10 cellular contexts compared by ENCODE assay signal in genomic region chr1:116666090-116666489, GRCh38. TPM values are rescaled to one million over a fixed set of nuclear protein-coding genes. Genes with fewer than 3 reads are reported as not detected.
A peak's percentile ranks its signal among the peaks of the same experiment; 100 is the strongest.
DNase-seq lines count a peak whose midpoint lies in the region; ATAC-seq and TF ChIP-seq lines count a peak whose summit lies in the region.
"Had no signal": no experiment of that assay in that cellular context is flagged by ENCODE, and none has a peak within 500 bp of the region (broad histone marks: within the 10 kb centered on the region; RNA-seq: fewer than 3 reads in every experiment).

No MANE protein-coding gene starts in this region.

- H3K36me3 ChIP-seq in esophagus muscularis mucosa (no peaks in the 10 kb centered on the region), trophoblast cell (ENCODE audit: control insufficient read depth in 1 of 2, insufficient read depth in 2 of 2, low read length in 2 of 2) (peaks cover 2 to 6% of the 10 kb centered on the region in 2 experiments), ovary (no peaks in the 10 kb centered on the region)

- 49% methylated on average over 11 of the region's 11 CpGs for WGBS in esophagus muscularis mucosa
- no CpG with 5 or more reads among the region's 11 CpGs for WGBS in trophoblast cell (ENCODE audit: extremely low coverage, insufficient coverage, insufficient read length)
- WGBS in ovary, 3 donors, result 47 to 57% (median 49%) methylated on average over 11 of the region's 11 CpGs

- H2AFZ ChIP-seq in trophoblast cell (ENCODE audit: insufficient read depth, low read length, poor library complexity), result no peak overlapping the region

- no peak overlapping the region for H2BK120ac ChIP-seq in trophoblast cell (ENCODE audit: insufficient read depth, low read length, poor library complexity)

- no peak overlapping the region for H3K23ac ChIP-seq in trophoblast cell (ENCODE audit: low read length)

- H3K18ac ChIP-seq in trophoblast cell (ENCODE audit: low read length), result no peak overlapping the region

- H4K8ac ChIP-seq in trophoblast cell (ENCODE audit: low read depth, low read length), result no peak overlapping the region

- H3K9me3 ChIP-seq in esophagus muscularis mucosa, result no peaks in the 10 kb centered on the region
- H3K9me3 ChIP-seq in trophoblast cell (ENCODE audit: insufficient read depth, low read depth, low read length), result no peaks in the 10 kb centered on the region
- H3K9me3 ChIP-seq in ovary, result no peaks in the 10 kb centered on the region

- H3K79me1 ChIP-seq in trophoblast cell (ENCODE audit: low read length), result peaks cover 11% of the 10 kb centered on the region

- H4K12ac ChIP-seq in trophoblast cell (ENCODE audit: low read depth, low read length), result no peak overlapping the region

- no peak overlapping the region for H2AK5ac ChIP-seq in trophoblast cell (ENCODE audit: low read length)

- no peak overlapping the region for H3K27ac ChIP-seq in esophagus muscularis mucosa (replicated peaks in 1 of 4)
- H3K27ac ChIP-seq in trophoblast cell (ENCODE audit: low read depth, low read length), result no peak overlapping the region
- no peak overlapping the region for H3K27ac ChIP-seq in ovary
- H3K27ac ChIP-seq: 22Rv1 had no signal

- H3K4ac ChIP-seq in trophoblast cell (ENCODE audit: low read depth, low read length), result peak overlapping the region; percentile 87

- DNase-seq in DMS 273 (lab: John Stamatoyannopoulos, UW; ENCODE audit: unreplicated experiment) (peak; percentile 29), DMS 273 treated with DMSO at 0.1 percent for 48 hours (lab: John Stamatoyannopoulos, UW) (no peak), NCI-H82 treated with DMSO at 0.1 percent for 48 hours (lab: John Stamatoyannopoulos, UW; ENCODE audit: unreplicated experiment) (peak; percentile 47), esophagus muscularis mucosa (ENCODE audit: extremely low spot score) (no peak), trophoblast cell (peak in 1 of 2 donors; percentile 28), ovary (no peak)
- DNase-seq: NCI-H774 had no signal

- H3K9ac ChIP-seq in trophoblast cell (ENCODE audit: low read length), result no peak overlapping the region

- peaks cover 20% of the 10 kb centered on the region for H3K79me2 ChIP-seq in trophoblast cell (ENCODE audit: control insufficient read depth, insufficient read depth, low read length, poor library complexity)

- ATAC-seq in GM21529 (IDR thresholded peaks at IDR 0.05; ENCODE audit: unreplicated experiment), result no peak
- ATAC-seq in HG03159 (IDR thresholded peaks at IDR 0.05; ENCODE audit: unreplicated experiment), result no peak

- no peak overlapping the region for H3K14ac ChIP-seq in trophoblast cell (ENCODE audit: low read length)

- TF ChIP-seq EP300 in esophagus muscularis mucosa (IDR thresholded peaks at IDR 0.05), result no peak
- TF ChIP-seq EP300 in ovary (IDR thresholded peaks at IDR 0.05), result no peak

- H2BK12ac ChIP-seq in trophoblast cell (ENCODE audit: low read length), result no peak overlapping the region

- H2BK5ac ChIP-seq in trophoblast cell (ENCODE audit: low read depth, low read length, poor library complexity), result no peak overlapping the region

- TF ChIP-seq POLR2A in esophagus muscularis mucosa (IDR thresholded peaks at IDR 0.05; ENCODE audit: low read depth) (no peak), ovary (IDR thresholded peaks at IDR 0.05) (no peak)

- H4K91ac ChIP-seq in trophoblast cell (ENCODE audit: low read depth, low read length), result no peak overlapping the region

- H3K4me2 ChIP-seq in trophoblast cell (ENCODE audit: low read length), result peak overlapping the region; percentile 76

- intact Hi-C loops in esophagus muscularis mucosa (cut with DNase I) (loop anchor here (5.0 kb wide), 1 partner anchor 94 kb away; the partner anchor contains the start of gene CD58), ovary (cut with DNase I) (no loop called here)

- TF ChIP-seq CTCF in esophagus muscularis mucosa (IDR thresholded peaks at IDR 0.05) (no peak), ovary (IDR thresholded peaks at IDR 0.05) (no peak)

- H3K4me3 ChIP-seq in esophagus muscularis mucosa (peak overlapping the region; percentile 68 to 80 (median 79)), trophoblast cell (ENCODE audit: low read depth, low read length) (peak overlapping the region; percentile 33), ovary (no peak overlapping the region)

- H3K27me3 ChIP-seq in esophagus muscularis mucosa, result peaks cover 0 to 4% (median 0%) of the 10 kb centered on the region in 4 donors
- H3K27me3 ChIP-seq in trophoblast cell (ENCODE audit: insufficient read depth, low read length), result no peaks in the 10 kb centered on the region
- no peaks in the 10 kb centered on the region for H3K27me3 ChIP-seq in ovary

- H3K4me1 ChIP-seq in esophagus muscularis mucosa (peaks cover 11 to 25% (median 22%) of the 10 kb centered on the region in 4 donors), trophoblast cell (ENCODE audit: control insufficient read depth in 1 of 2, insufficient read depth in 2 of 2, low read length in 2 of 2) (peaks cover 20% of the 10 kb centered on the region in 2 experiments), ovary (ENCODE audit: insufficient read depth) (peaks cover 4% of the 10 kb centered on the region)

RNA-seq across cellular contexts. Expression of gene IGSF3, which starts 1.4 kb away (rescaled TPM):
- 10 to 100 TPM in 1 of 4 donors, 1 to 10 TPM in 3; 2.5 to 14.3 (median 8.5) TPM for total RNA-seq in esophagus muscularis mucosa
- 74.5 and 75.3 TPM in 2 replicates for polyA plus RNA-seq in trophoblast cell (2013)
- 1 to 10 TPM in 4 of 7 donors, under 1 TPM in 3; 0.38 to 2.0 (median 1.0) TPM for total RNA-seq in ovary
- 1 to 10 TPM in 1 of 2 donors, under 1 TPM in 1; 0.63 to 2.1 TPM for polyA plus RNA-seq in ovary

Comparison
In these comparisons a context has a peak if more than half of its experiments do, and no peak if none do; other contexts are left out.
1. DNase-seq: peak in DMS 273 (single experiment) and NCI-H82 treated with DMSO at 0.1 percent for 48 hours (single experiment); none in DMS 273 treated with DMSO at 0.1 percent for 48 hours (single experiment), esophagus muscularis mucosa (single experiment) and ovary (0 of 5).